8 cellular contexts compared by ENCODE assay signal in the genomic region with DNA sequence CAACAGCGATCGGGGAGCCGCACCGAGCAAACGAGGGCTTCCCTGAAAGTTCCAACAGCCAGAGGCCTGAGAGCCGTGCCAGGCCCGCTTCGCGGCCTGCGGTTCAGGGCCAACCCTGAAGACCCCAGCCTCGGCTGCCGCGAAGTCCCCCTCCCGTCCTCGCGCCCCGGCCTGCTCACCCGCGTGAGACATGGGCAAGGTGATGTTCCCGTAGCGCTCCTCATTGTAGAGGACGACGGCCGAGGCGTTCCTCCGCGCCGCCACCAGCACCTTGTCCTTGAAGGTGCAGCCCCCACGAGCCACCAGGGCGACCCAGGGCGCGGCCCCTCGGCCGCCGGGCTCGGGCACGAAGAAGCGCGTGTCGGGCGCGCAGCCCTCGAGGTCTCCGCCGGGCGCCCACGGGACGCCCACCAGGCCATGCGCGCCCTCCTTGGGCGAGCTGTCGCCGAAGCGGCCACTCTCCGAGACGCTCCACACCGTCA. TPM values are rescaled to one million over a fixed set of nuclear protein-coding genes. Genes with fewer than 3 reads are reported as not detected.
DNase-seq lines count a peak whose midpoint lies in the region; ATAC-seq and TF ChIP-seq lines count a peak whose summit lies in the region.

No MANE protein-coding gene starts in this region.

- no peak for TF ChIP-seq POLR2A in erythroblast (IDR thresholded peaks at IDR 0.05; ENCODE audit: low read length)

- H3K27ac Mint-ChIP-seq in activated CD4-positive, alpha-beta T cell treated with anti-CD3 and anti-CD28 coated beads, Interleukin-2, amount 10 ng/mL, durations not matched to agents 7 days and 5 days = peak overlapping the region; percentile 96
- H3K27ac Mint-ChIP-seq in nephron = peak overlapping the region; percentile 31 to 72 (median 59)

- no peaks in the 10 kb centered on the region for H3K9me3 ChIP-seq in AG04450 (ENCODE audit: control insufficient read depth, insufficient read depth, low read length)

- POLR2A ChIA-PET in AG04450 (lab: Yijun Ruan, JAX) = interaction anchor here (0.9 kb wide), 1 partner anchor 19 kb away, joined by 4 read pairs; no protein-coding TSS in a partner anchor
- POLR2A ChIA-PET in activated CD4-positive, alpha-beta T cell treated with anti-CD3 and anti-CD28 coated beads, Interleukin-2, amount 10 ng/mL, durations not matched to agents 7 days and 5 days (lab: Charles Lee) = interaction anchor here (1.8 kb wide), 1 partner anchor 21 kb away, joined by 6 read pairs; no protein-coding TSS in a partner anchor

- no peak for TF ChIP-seq CTCF in AG04450 (IDR thresholded peaks at IDR 0.05; ENCODE audit: low read depth, low read length)
- no peak for TF ChIP-seq CTCF in nephron (IDR thresholded peaks at IDR 0.05; ENCODE audit: unreplicated experiment in 3 of 3)

- no peak for DNase-seq in AG04450 (ENCODE audit: low read depth, low spot score)
- DNase-seq in activated CD4-positive, alpha-beta T cell treated with anti-CD3 and anti-CD28 coated beads, Interleukin-2, amount 10 ng/mL, durations not matched to agents 7 days and 5 days = peak; percentile 30
- peak; percentile 67 to 78 for DNase-seq in erythroblast (lab: John Stamatoyannopoulos, UW)
- DNase-seq in COLO829 (ENCODE audit: low spot score) = no peak
- DNase-seq in NCI-H345 treated with DMSO at 0.1 percent for 48 hours (lab: John Stamatoyannopoulos, UW; ENCODE audit: unreplicated experiment) = no peak

- H3K4me3 ChIP-seq in AG04450 (ENCODE audit: low read depth, low read length) = peak overlapping the region; percentile 81

- peak; percentile 16 for ATAC-seq in GM19328 (IDR thresholded peaks at IDR 0.05; ENCODE audit: unreplicated experiment)
- peak; percentile 19 for ATAC-seq in HG03442 (IDR thresholded peaks at IDR 0.05; ENCODE audit: unreplicated experiment)

- H3K27ac ChIP-seq in AG04450 (ENCODE audit: low read depth, low read length) = peak overlapping the region; percentile 25

- H3K4me3 Mint-ChIP-seq in activated CD4-positive, alpha-beta T cell treated with anti-CD3 and anti-CD28 coated beads, Interleukin-2, amount 10 ng/mL, durations not matched to agents 7 days and 5 days = peak overlapping the region; percentile 98
- peak overlapping the region; percentile 84 to 97 (median 95) for H3K4me3 Mint-ChIP-seq in nephron

- no peaks in the 10 kb centered on the region for H3K27me3 Mint-ChIP-seq in activated CD4-positive, alpha-beta T cell treated with anti-CD3 and anti-CD28 coated beads, Interleukin-2, amount 10 ng/mL, durations not matched to agents 7 days and 5 days
- H3K27me3 Mint-ChIP-seq in nephron (ENCODE audit: low read depth) = no peaks in the 10 kb centered on the region

- CTCF ChIA-PET in AG04450 (lab: Charles Lee) = interaction anchor here (1.1 kb wide), 1 partner anchor 35 kb away, joined by 3 read pairs; no protein-coding TSS in a partner anchor
- CTCF ChIA-PET in activated CD4-positive, alpha-beta T cell treated with anti-CD3 and anti-CD28 coated beads, Interleukin-2, amount 10 ng/mL, durations not matched to agents 7 days and 5 days (lab: Charles Lee) = interaction anchor here (1.8 kb wide), 1 partner anchor 8 kb away, joined by 4 read pairs; no protein-coding TSS in a partner anchor

- H3K4me1 Mint-ChIP-seq in activated CD4-positive, alpha-beta T cell treated with anti-CD3 and anti-CD28 coated beads, Interleukin-2, amount 10 ng/mL, durations not matched to agents 7 days and 5 days = peaks cover 68% of the 10 kb centered on the region
- H3K4me1 Mint-ChIP-seq in nephron = peaks cover 24% of the 10 kb centered on the region

- H3K36me3 Mint-ChIP-seq in activated CD4-positive, alpha-beta T cell treated with anti-CD3 and anti-CD28 coated beads, Interleukin-2, amount 10 ng/mL, durations not matched to agents 7 days and 5 days (ENCODE audit: low read depth) = peaks cover 39% of the 10 kb centered on the region
- peaks cover 14% of the 10 kb centered on the region for H3K36me3 Mint-ChIP-seq in nephron (ENCODE audit: low read depth)

- no peaks in the 10 kb centered on the region for H3K9me3 Mint-ChIP-seq in activated CD4-positive, alpha-beta T cell treated with anti-CD3 and anti-CD28 coated beads, Interleukin-2, amount 10 ng/mL, durations not matched to agents 7 days and 5 days
- no peaks in the 10 kb centered on the region for H3K9me3 Mint-ChIP-seq in nephron

- peaks cover 4% of the 10 kb centered on the region for H3K27me3 ChIP-seq in AG04450 (ENCODE audit: control insufficient read depth, insufficient read depth, low read length)

RNA-seq across cellular contexts. Expression of a gene that starts 0.5 kb away (rescaled TPM):
- 15.5 and 18.8 TPM in 2 replicates for polyA plus RNA-seq in AG04450 (2011; rRNA removed)
- 12.3 and 14.0 TPM in 2 replicates for polyA minus RNA-seq in AG04450 (2011; rRNA and poly(A)+ RNA removed)
- 10 to 100 TPM; 66.3 to 74.2 TPM for total RNA-seq in activated CD4-positive, alpha-beta T cell treated with anti-CD3 and anti-CD28 coated beads, Interleukin-2, amount 10 ng/mL, durations not matched to agents 7 days and 5 days

RNA-seq across cellular contexts. Expression of a gene that starts 55.3 kb away (rescaled TPM):
- 66.8 and 68.5 TPM in 2 replicates for polyA plus RNA-seq in AG04450 (2011; rRNA removed)
- 41.6 and 49.0 TPM in 2 replicates for polyA minus RNA-seq in AG04450 (2011; rRNA and poly(A)+ RNA removed)
- 10 to 100 TPM; 65.1 to 80.7 TPM for total RNA-seq in activated CD4-positive, alpha-beta T cell treated with anti-CD3 and anti-CD28 coated beads, Interleukin-2, amount 10 ng/mL, durations not matched to agents 7 days and 5 days

Comparison
In these comparisons a context has a peak if more than half of its experiments do, and no peak if none do; other contexts are left out.
1. DNase-seq: peak in activated CD4-positive, alpha-beta T cell treated with anti-CD3 and anti-CD28 coated beads, Interleukin-2, amount 10 ng/mL, durations not matched to agents 7 days and 5 days (single experiment) and erythroblast (2 of 2); none in AG04450 (single experiment), COLO829 (single experiment) and NCI-H345 treated with DMSO at 0.1 percent for 48 hours (single experiment).